In genomic region chr16:87409781-87410180, GRCh38 we compare ENCODE assay signal across 1 cellular context.
TF ChIP-seq lines count a peak whose summit lies in the region.

No MANE protein-coding gene starts in this region.

TF ChIP-seq in HepG2, 621 proteins besides CTCF, POLR2A, EP300 and RAD21:
- TF ChIP-seq KDM6A (CRISPR knock-in tag; IDR thresholded peaks at IDR 0.05; ENCODE audit: low read depth) (no peak), ZNF781 (CRISPR knock-in tag; IDR thresholded peaks at IDR 0.05; ENCODE audit: borderline replicate concordance, not compliant biosample characterization) (no peak)
